20 cellular contexts compared by ENCODE assay signal in genomic region chr20:24718696-24719095, GRCh38.
A peak's percentile ranks its signal among the peaks of the same experiment; 100 is the strongest.
DNase-seq lines count a peak whose midpoint lies in the region; ATAC-seq and TF ChIP-seq lines count a peak whose summit lies in the region.
"Had no signal": no experiment of that assay in that cellular context is flagged by ENCODE, and none has a peak within 500 bp of the region (broad histone marks: within the 10 kb centered on the region; RNA-seq: fewer than 3 reads in every experiment).

No MANE protein-coding gene starts in this region.

- H3K4me1 Mint-ChIP-seq in T-cell, result no peaks in the 10 kb centered on the region
- H3K4me1 Mint-ChIP-seq: activated naive CD4-positive, alpha-beta T cell treated with anti-CD3 and anti-CD28 coated beads, Interleukin-2, amount 50 U/mL, for 24 hours; CD4-positive, CD25-positive, alpha-beta regulatory T cell had no signal

- H3K36me3 Mint-ChIP-seq in T-cell, result no peaks in the 10 kb centered on the region
- H3K36me3 Mint-ChIP-seq: activated naive CD4-positive, alpha-beta T cell treated with anti-CD3 and anti-CD28 coated beads, Interleukin-2, amount 50 U/mL, for 24 hours; CD4-positive, CD25-positive, alpha-beta regulatory T cell had no signal

- peaks cover 2 to 7% (median 7%) of the 10 kb centered on the region in 3 donors for H3K9me3 Mint-ChIP-seq in T-cell

- POLR2A ChIA-PET in T-cell (lab: Charles Lee), result no interaction called here

- H3K36me3 ChIP-seq in gastrocnemius medialis, result no peaks in the 10 kb centered on the region
- H3K36me3 ChIP-seq: lower lobe of right lung, suprapubic skin had no signal

- peak; percentile 63 to 97 for ATAC-seq in gastrocnemius medialis
- ATAC-seq in GM18870 (IDR thresholded peaks at IDR 0.05; ENCODE audit: unreplicated experiment), result no peak
- ATAC-seq in T-cell (replicated peaks in 1 of 4), result no peak
- ATAC-seq: activated T-cell treated with anti-CD3 and anti-CD28 coated beads, Interleukin-2, amount 50 U/mL, for 4 hours; lower lobe of right lung; naive thymus-derived CD8-positive, alpha-beta T cell had no signal

- no peak overlapping the region for H3K4me3 Mint-ChIP-seq in T-cell
- H3K4me3 Mint-ChIP-seq: activated naive CD4-positive, alpha-beta T cell treated with anti-CD3 and anti-CD28 coated beads, Interleukin-2, amount 50 U/mL, for 24 hours; activated T-cell treated with anti-CD3 and anti-CD28 coated beads, Interleukin-2, amount 50 U/mL, for 4 hours; CD4-positive, CD25-positive, alpha-beta regulatory T cell; naive thymus-derived CD8-positive, alpha-beta T cell had no signal

- intact Hi-C loops in gastrocnemius medialis (cut with DNase I; ENCODE audit: low total_unique reads), result no loop called here

- H3K27ac ChIP-seq in gastrocnemius medialis, result no peak overlapping the region
- H3K27ac ChIP-seq: GM23248, lower lobe of right lung, suprapubic skin had no signal

- peaks cover 0 to 4% of the 10 kb centered on the region in 2 donors for H3K4me1 ChIP-seq in gastrocnemius medialis
- H3K4me1 ChIP-seq: lower lobe of right lung, suprapubic skin had no signal

- H3K27me3 ChIP-seq in gastrocnemius medialis, result peaks cover 0 to 3% (median 0%) of the 10 kb centered on the region in 3 donors

- no peaks in the 10 kb centered on the region for H3K9me3 ChIP-seq in gastrocnemius medialis
- H3K9me3 ChIP-seq: lower lobe of right lung, suprapubic skin had no signal

- CTCF ChIA-PET in T-cell (lab: Charles Lee), result no interaction called here

- DNase-seq in activated CD8-positive, alpha-beta memory T cell treated with anti-CD3 and anti-CD28 coated beads for 24 hours, result peak; percentile 19
- DNase-seq in activated CD8-positive, alpha-beta memory T cell treated with anti-CD3 and anti-CD28 coated beads, Interleukin-2, amount 50 U/mL, for 48 hours, result no peak
- DNase-seq in NCI-H2171 treated with DMSO at 0.1 percent for 48 hours (lab: John Stamatoyannopoulos, UW), result peak; percentile 99
- peak; percentile 60 for DNase-seq in cerebellum (ENCODE audit: low spot score)
- DNase-seq in gastrocnemius medialis, result peak in 1 of 2 donors; percentile 38
- no peak for DNase-seq in retina
- DNase-seq in T-cell, result no peak
- DNase-seq: activated CD4-positive, alpha-beta T cell treated with anti-CD3 and anti-CD28 coated beads, Interleukin-2, amount 50 U/mL, for 1 hour; activated T-cell treated with anti-CD3 and anti-CD28 coated beads, Interleukin-2, amount 50 U/mL, for 4 hours; CD4-positive, CD25-positive, alpha-beta regulatory T cell; GDM1; GM23248; KBM-7; lower lobe of right lung; naive thymus-derived CD8-positive, alpha-beta T cell; NCI-H526; small intestine had no signal

- TF ChIP-seq CTCF in gastrocnemius medialis (IDR thresholded peaks at IDR 0.05 in 4 of 5, conservative IDR thresholded peaks at IDR 0.05 in 1 of 5), result no peak

- no peak overlapping the region for H3K4me3 ChIP-seq in gastrocnemius medialis
- H3K4me3 ChIP-seq: GM23248, lower lobe of right lung, suprapubic skin had no signal

- no peak overlapping the region for H3K27ac Mint-ChIP-seq in T-cell
- H3K27ac Mint-ChIP-seq: activated naive CD4-positive, alpha-beta T cell treated with anti-CD3 and anti-CD28 coated beads, Interleukin-2, amount 50 U/mL, for 24 hours; CD4-positive, CD25-positive, alpha-beta regulatory T cell; naive thymus-derived CD8-positive, alpha-beta T cell had no signal

- TF ChIP-seq POLR2A in gastrocnemius medialis (IDR thresholded peaks at IDR 0.05), result no peak

- in situ Hi-C loops in gastrocnemius medialis (cut with MboI; ENCODE audit: low sequenced_read_pairs in 4 of 4), result no loop called here

- peaks cover 10 to 13% of the 10 kb centered on the region in 2 donors for H3K27me3 Mint-ChIP-seq in T-cell

Comparison
In these comparisons a context has a peak if more than half of its experiments do, and no peak if none do; other contexts are left out.
1. DNase-seq: peak in activated CD8-positive, alpha-beta memory T cell treated with anti-CD3 and anti-CD28 coated beads for 24 hours (single experiment), NCI-H2171 treated with DMSO at 0.1 percent for 48 hours (single experiment) and cerebellum (single experiment); none in activated CD8-positive, alpha-beta memory T cell treated with anti-CD3 and anti-CD28 coated beads, Interleukin-2, amount 50 U/mL, for 48 hours (single experiment), retina (single experiment) and T-cell (0 of 34).
2. ATAC-seq: peak in gastrocnemius medialis (2 of 2); none in GM18870 (single experiment) and T-cell (0 of 4).